In the genomic region with DNA sequence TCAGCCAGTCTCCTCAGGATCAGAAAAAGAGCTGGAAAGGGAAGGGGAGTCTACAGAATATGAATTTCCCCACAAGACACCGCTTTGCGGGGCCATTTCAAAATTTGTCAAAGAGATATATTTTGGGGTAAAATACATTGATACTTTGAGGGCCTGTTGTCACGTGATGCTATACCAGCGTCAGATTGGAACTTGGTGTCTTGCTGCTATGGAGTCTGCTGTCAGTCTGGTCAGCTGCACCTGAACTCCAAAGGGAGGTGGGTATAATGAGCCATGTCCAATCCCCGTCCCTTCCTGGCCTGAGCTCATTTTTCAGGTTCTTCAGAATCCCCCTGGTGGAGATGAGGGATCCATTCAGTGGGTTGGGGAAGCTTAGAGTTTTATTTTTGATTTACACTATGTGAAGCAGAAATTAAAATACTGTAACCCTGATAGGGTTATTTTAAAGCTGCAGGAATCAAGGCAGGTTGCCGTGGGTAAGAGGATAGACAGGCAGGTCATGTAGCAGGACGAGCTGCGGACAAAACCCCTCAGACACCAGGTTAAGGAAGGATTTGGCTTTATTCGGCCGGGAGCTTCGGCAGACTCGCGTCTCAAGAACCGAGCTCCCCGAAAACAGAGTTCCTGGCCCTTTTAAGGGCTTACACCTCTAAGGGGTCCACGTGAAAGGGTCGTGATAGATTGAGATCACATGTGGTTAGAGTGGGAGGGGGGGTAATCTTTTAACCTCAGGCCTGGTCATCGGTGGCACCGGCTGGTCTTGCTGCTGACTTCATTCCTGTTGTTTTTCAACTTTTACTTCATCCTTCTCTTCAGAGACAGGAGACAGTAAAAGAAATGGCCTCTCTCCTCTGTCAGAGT, we compare ENCODE assay signal across 1 cellular context.
TF ChIP-seq lines count a peak whose summit lies in the region.

No MANE protein-coding gene starts in this region.

TF ChIP-seq in IMR-90, 13 proteins besides CTCF, POLR2A, EP300 and RAD21 (continued from another document):
- TF ChIP-seq MXI1 (IDR thresholded peaks at IDR 0.05; ENCODE audit: borderline replicate concordance, low read depth, low read length): no peak
